In genomic region chr18:2662990-2663389, GRCh38 we compare ENCODE assay signal across 14 cellular contexts. TPM values are rescaled to one million over a fixed set of nuclear protein-coding genes. Genes with fewer than 3 reads are reported as not detected.
DNase-seq lines count a peak whose midpoint lies in the region; ATAC-seq and TF ChIP-seq lines count a peak whose summit lies in the region.
"Had no signal": no experiment of that assay in that cellular context is flagged by ENCODE, and none has a peak within 500 bp of the region (broad histone marks: within the 10 kb centered on the region; RNA-seq: fewer than 3 reads in every experiment).

No MANE protein-coding gene starts in this region.

- POLR2A ChIA-PET in CD8-positive, alpha-beta memory T cell (lab: Charles Lee), result no interaction called here

- H3K4me3 Mint-ChIP-seq in CD14-positive monocyte (no peak overlapping the region), T-helper 17 cell (peak overlapping the region; percentile 44), memory B cell (peak overlapping the region; percentile 76)
- H3K4me3 Mint-ChIP-seq in CD8-positive, alpha-beta memory T cell, result peak overlapping the region; percentile 34 to 84 (median 73)

- H3K36me3 ChIP-seq in CD8-positive, alpha-beta memory T cell (ENCODE audit: insufficient read depth, low read length), result peaks cover 11% of the 10 kb centered on the region
- peaks cover 0 to 17% of the 10 kb centered on the region in 2 donors for H3K36me3 ChIP-seq in left lung

- no peaks in the 10 kb centered on the region for H3K27me3 ChIP-seq in CD8-positive, alpha-beta memory T cell (ENCODE audit: insufficient read depth, low read length, poor library complexity, severe bottlenecking)
- H3K27me3 ChIP-seq in left lung, result no peaks in the 10 kb centered on the region
- H3K27me3 ChIP-seq: transverse colon had no signal

- intact Hi-C loops in CD14-positive monocyte (cut with micrococcal nuclease) (loop anchor here in 1 of 2 donors (10.0 kb wide), 1 partner anchor 52 kb away; no protein-coding TSS in a partner anchor), left lung (cut with DNase I) (no loop called here)

- TF ChIP-seq CTCF in CD14-positive monocyte (IDR thresholded peaks at IDR 0.05) (no peak), left lung (IDR thresholded peaks at IDR 0.05) (no peak)

- H3K4me1 ChIP-seq in CD8-positive, alpha-beta memory T cell (ENCODE audit: insufficient read depth, low read length), result peaks cover 66% of the 10 kb centered on the region
- peaks cover 17 to 71% of the 10 kb centered on the region in 2 donors for H3K4me1 ChIP-seq in left lung

- CTCF ChIA-PET in CD8-positive, alpha-beta memory T cell (lab: Charles Lee), result no interaction called here

- ATAC-seq in T-helper 17 cell, result peak; percentile 38
- peak; percentile 47 for ATAC-seq in memory B cell (ENCODE audit: low read depth)
- ATAC-seq in left lung, result no peak
- no peak for ATAC-seq in HG03571 (IDR thresholded peaks at IDR 0.05; ENCODE audit: unreplicated experiment)
- ATAC-seq in HG03354 (IDR thresholded peaks at IDR 0.05; ENCODE audit: poor library complexity, severe bottlenecking, unreplicated experiment), result no peak

- peak overlapping the region in 6 of 7 donors; percentile 33 to 84 (median 64) for H3K27ac Mint-ChIP-seq in CD14-positive monocyte
- H3K27ac Mint-ChIP-seq in CD8-positive, alpha-beta memory T cell, result peak overlapping the region; percentile 22 to 85 (median 68)
- H3K27ac Mint-ChIP-seq in T-helper 17 cell, result peak overlapping the region; percentile 93
- H3K27ac Mint-ChIP-seq in memory B cell, result peak overlapping the region; percentile 65

- peaks cover 25 to 35% of the 10 kb centered on the region in 2 donors for H3K36me3 Mint-ChIP-seq in CD14-positive monocyte
- peaks cover 8 to 56% (median 14%) of the 10 kb centered on the region in 3 donors for H3K36me3 Mint-ChIP-seq in CD8-positive, alpha-beta memory T cell
- peaks cover 6% of the 10 kb centered on the region for H3K36me3 Mint-ChIP-seq in T-helper 17 cell (ENCODE audit: low read depth)
- peaks cover 28% of the 10 kb centered on the region for H3K36me3 Mint-ChIP-seq in memory B cell

- H3K9me3 Mint-ChIP-seq in CD14-positive monocyte (peaks cover 0 to 2% (median 0%) of the 10 kb centered on the region in 7 donors), memory B cell (peaks cover 4% of the 10 kb centered on the region)
- H3K9me3 Mint-ChIP-seq in CD8-positive, alpha-beta memory T cell, result no peaks in the 10 kb centered on the region

- H3K27me3 Mint-ChIP-seq in CD14-positive monocyte (ENCODE audit: low read depth in 3 of 3), result no peaks in the 10 kb centered on the region
- H3K27me3 Mint-ChIP-seq in CD8-positive, alpha-beta memory T cell, result peaks cover 0 to 2% of the 10 kb centered on the region in 2 donors
- no peaks in the 10 kb centered on the region for H3K27me3 Mint-ChIP-seq in T-helper 17 cell
- H3K27me3 Mint-ChIP-seq in memory B cell, result no peaks in the 10 kb centered on the region

- H3K4me1 Mint-ChIP-seq in CD14-positive monocyte, result peaks cover 38% of the 10 kb centered on the region
- H3K4me1 Mint-ChIP-seq in CD8-positive, alpha-beta memory T cell, result peaks cover 74 to 87% (median 84%) of the 10 kb centered on the region in 3 donors
- H3K4me1 Mint-ChIP-seq in T-helper 17 cell, result peaks cover 50% of the 10 kb centered on the region
- peaks cover 50% of the 10 kb centered on the region for H3K4me1 Mint-ChIP-seq in memory B cell

- no peak overlapping the region for H3K4me3 ChIP-seq in CD8-positive, alpha-beta memory T cell (ENCODE audit: low read length)
- H3K4me3 ChIP-seq in left lung, result no peak overlapping the region
- H3K4me3 ChIP-seq: transverse colon had no signal

- no peaks in the 10 kb centered on the region for H3K9me3 ChIP-seq in CD8-positive, alpha-beta memory T cell (ENCODE audit: low read length)
- no peaks in the 10 kb centered on the region for H3K9me3 ChIP-seq in T-helper 17 cell (ENCODE audit: control insufficient read depth, low read length, poor library complexity, severe bottlenecking)
- H3K9me3 ChIP-seq in left lung, result no peaks in the 10 kb centered on the region
- H3K9me3 ChIP-seq: transverse colon had no signal

- DNase-seq in CD14-positive monocyte (ENCODE audit: low spot score) (no peak), T-helper 17 cell (no peak), memory B cell (ENCODE audit: low spot score in 2 of 2) (no peak), left lung (no peak), GOT3 (lab: John Stamatoyannopoulos, UW) (no peak)
- no peak for DNase-seq in CD8-positive, alpha-beta memory T cell
- DNase-seq: AML-193, caudate nucleus, glutamatergic neuron, NCI-H1694 treated with DMSO at 0.1 percent for 48 hours, NCI-H446 treated with DMSO at 0.1 percent for 48 hours, transverse colon had no signal

- H3K27ac ChIP-seq in CD8-positive, alpha-beta memory T cell (ENCODE audit: low read depth, low read length), result no peak overlapping the region
- no peak overlapping the region for H3K27ac ChIP-seq in left lung
- H3K27ac ChIP-seq: transverse colon had no signal

RNA-seq across cellular contexts. Expression of gene SMCHD1, which starts 7.5 kb away (rescaled TPM):
- polyA plus RNA-seq in CD14-positive monocyte, result 10 to 100 TPM; 12.7 to 16.8 TPM
- 10 to 100 TPM; 89.5 to 93.7 TPM for total RNA-seq in CD8-positive, alpha-beta memory T cell
- polyA plus RNA-seq in CD8-positive, alpha-beta memory T cell, result 42.9 TPM
- total RNA-seq in T-helper 17 cell (100 to 1,000 TPM; 288 to 316 TPM), left lung (10 to 100 TPM; 42.3 to 73.0 TPM)

Comparison
In these comparisons a context has a peak if more than half of its experiments do, and no peak if none do; other contexts are left out.
1. H3K4me3 Mint-ChIP-seq: peak in CD8-positive, alpha-beta memory T cell (7 of 7), T-helper 17 cell (single experiment) and memory B cell (single experiment); none in CD14-positive monocyte (0 of 2).
2. ATAC-seq: peak in T-helper 17 cell (single experiment) and memory B cell (single experiment); none in left lung (single experiment), HG03571 (single experiment) and HG03354 (single experiment).
3. Peak in every context shown above with its lines, with median percentiles within 50 percentile points of each other: H3K27ac Mint-ChIP-seq.